Comparison of ENCODE assay signal across 1 cellular context in genomic region chr11:71283960-71284359, GRCh38.
TF ChIP-seq lines count a peak whose summit lies in the region.

No MANE protein-coding gene starts in this region.

TF ChIP-seq in HepG2, 621 proteins besides CTCF, POLR2A, EP300 and RAD21 (continued from another document):
- TF ChIP-seq, protein P1, sequence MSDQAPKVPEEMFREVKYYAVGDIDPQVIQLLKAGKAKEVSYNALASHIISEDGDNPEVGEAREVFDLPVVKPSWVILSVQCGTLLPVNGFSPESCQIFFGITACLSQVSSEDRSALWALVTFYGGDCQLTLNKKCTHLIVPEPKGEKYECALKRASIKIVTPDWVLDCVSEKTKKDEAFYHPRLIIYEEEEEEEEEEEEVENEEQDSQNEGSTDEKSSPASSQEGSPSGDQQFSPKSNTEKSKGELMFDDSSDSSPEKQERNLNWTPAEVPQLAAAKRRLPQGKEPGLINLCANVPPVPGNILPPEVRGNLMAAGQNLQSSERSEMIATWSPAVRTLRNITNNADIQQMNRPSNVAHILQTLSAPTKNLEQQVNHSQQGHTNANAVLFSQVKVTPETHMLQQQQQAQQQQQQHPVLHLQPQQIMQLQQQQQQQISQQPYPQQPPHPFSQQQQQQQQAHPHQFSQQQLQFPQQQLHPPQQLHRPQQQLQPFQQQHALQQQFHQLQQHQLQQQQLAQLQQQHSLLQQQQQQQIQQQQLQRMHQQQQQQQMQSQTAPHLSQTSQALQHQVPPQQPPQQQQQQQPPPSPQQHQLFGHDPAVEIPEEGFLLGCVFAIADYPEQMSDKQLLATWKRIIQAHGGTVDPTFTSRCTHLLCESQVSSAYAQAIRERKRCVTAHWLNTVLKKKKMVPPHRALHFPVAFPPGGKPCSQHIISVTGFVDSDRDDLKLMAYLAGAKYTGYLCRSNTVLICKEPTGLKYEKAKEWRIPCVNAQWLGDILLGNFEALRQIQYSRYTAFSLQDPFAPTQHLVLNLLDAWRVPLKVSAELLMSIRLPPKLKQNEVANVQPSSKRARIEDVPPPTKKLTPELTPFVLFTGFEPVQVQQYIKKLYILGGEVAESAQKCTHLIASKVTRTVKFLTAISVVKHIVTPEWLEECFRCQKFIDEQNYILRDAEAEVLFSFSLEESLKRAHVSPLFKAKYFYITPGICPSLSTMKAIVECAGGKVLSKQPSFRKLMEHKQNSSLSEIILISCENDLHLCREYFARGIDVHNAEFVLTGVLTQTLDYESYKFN (CRISPR knock-in tag; conservative IDR thresholded peaks at IDR 0.05), result 0 out of 2 replicates have a peak, but pooled peaks have one; percentile 16
- TF ChIP-seq TBP (CRISPR knock-in tag; IDR thresholded peaks at IDR 0.05), result no peak
- TF ChIP-seq ZFP36L1 (CRISPR knock-in tag; IDR thresholded peaks at IDR 0.05), result no peak
- no peak for TF ChIP-seq NFIC (IDR thresholded peaks at IDR 0.05; ENCODE audit: low read length)
- TF ChIP-seq HNRNPL (IDR thresholded peaks at IDR 0.05; ENCODE audit: low read depth, low read length), result 0 out of 2 replicates have a peak, but pooled peaks have one; percentile 29
- TF ChIP-seq, protein P2, sequence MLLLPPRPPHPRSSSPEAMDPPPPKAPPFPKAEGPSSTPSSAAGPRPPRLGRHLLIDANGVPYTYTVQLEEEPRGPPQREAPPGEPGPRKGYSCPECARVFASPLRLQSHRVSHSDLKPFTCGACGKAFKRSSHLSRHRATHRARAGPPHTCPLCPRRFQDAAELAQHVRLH (CRISPR knock-in tag; IDR thresholded peaks at IDR 0.05; ENCODE audit: borderline replicate concordance, low read depth), result no peak
- 0 out of 2 replicates have a peak, but pooled peaks have one; percentile 11 for TF ChIP-seq ELF3 (CRISPR knock-in tag; IDR thresholded peaks at IDR 0.05)
- TF ChIP-seq ZNF672 (CRISPR knock-in tag; IDR thresholded peaks at IDR 0.05), result no peak
- TF ChIP-seq JUND (CRISPR knock-in tag; IDR thresholded peaks at IDR 0.05), result no peak
- TF ChIP-seq ZNF558 (CRISPR knock-in tag; IDR thresholded peaks at IDR 0.05; ENCODE audit: borderline replicate concordance), result no peak
- TF ChIP-seq, protein P3, sequence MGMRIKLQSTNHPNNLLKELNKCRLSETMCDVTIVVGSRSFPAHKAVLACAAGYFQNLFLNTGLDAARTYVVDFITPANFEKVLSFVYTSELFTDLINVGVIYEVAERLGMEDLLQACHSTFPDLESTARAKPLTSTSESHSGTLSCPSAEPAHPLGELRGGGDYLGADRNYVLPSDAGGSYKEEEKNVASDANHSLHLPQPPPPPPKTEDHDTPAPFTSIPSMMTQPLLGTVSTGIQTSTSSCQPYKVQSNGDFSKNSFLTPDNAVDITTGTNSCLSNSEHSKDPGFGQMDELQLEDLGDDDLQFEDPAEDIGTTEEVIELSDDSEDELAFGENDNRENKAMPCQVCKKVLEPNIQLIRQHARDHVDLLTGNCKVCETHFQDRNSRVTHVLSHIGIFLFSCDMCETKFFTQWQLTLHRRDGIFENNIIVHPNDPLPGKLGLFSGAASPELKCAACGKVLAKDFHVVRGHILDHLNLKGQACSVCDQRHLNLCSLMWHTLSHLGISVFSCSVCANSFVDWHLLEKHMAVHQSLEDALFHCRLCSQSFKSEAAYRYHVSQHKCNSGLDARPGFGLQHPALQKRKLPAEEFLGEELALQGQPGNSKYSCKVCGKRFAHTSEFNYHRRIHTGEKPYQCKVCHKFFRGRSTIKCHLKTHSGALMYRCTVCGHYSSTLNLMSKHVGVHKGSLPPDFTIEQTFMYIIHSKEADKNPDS (CRISPR knock-in tag; IDR thresholded peaks at IDR 0.05), result no peak
- TF ChIP-seq HDAC2 (CRISPR knock-in tag; IDR thresholded peaks at IDR 0.05), result no peak
- TF ChIP-seq, protein P4, sequence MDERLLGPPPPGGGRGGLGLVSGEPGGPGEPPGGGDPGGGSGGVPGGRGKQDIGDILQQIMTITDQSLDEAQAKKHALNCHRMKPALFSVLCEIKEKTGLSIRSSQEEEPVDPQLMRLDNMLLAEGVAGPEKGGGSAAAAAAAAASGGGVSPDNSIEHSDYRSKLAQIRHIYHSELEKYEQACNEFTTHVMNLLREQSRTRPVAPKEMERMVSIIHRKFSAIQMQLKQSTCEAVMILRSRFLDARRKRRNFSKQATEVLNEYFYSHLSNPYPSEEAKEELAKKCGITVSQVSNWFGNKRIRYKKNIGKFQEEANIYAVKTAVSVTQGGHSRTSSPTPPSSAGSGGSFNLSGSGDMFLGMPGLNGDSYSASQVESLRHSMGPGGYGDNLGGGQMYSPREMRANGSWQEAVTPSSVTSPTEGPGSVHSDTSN (CRISPR knock-in tag; IDR thresholded peaks at IDR 0.05), result no peak
- TF ChIP-seq KAT2B (IDR thresholded peaks at IDR 0.05; ENCODE audit: borderline replicate concordance, low read depth, low read length), result no peak
- no peak for TF ChIP-seq STAT5B (CRISPR knock-in tag; IDR thresholded peaks at IDR 0.05)
- no peak for TF ChIP-seq TBX2 (CRISPR knock-in tag; IDR thresholded peaks at IDR 0.05; ENCODE audit: borderline replicate concordance)
- no peak for TF ChIP-seq ZNF224 (CRISPR knock-in tag; IDR thresholded peaks at IDR 0.05)
- TF ChIP-seq RORA (CRISPR knock-in tag; IDR thresholded peaks at IDR 0.05), result no peak
- no peak for TF ChIP-seq NKX3-1 (CRISPR knock-in tag; IDR thresholded peaks at IDR 0.05)
- no peak for TF ChIP-seq HIVEP1 (CRISPR knock-in tag; IDR thresholded peaks at IDR 0.05)
- TF ChIP-seq HDAC1 (CRISPR knock-in tag; IDR thresholded peaks at IDR 0.05), result 0 out of 2 replicates have a peak, but pooled peaks have one; percentile 15
- no peak for TF ChIP-seq ZNF891 (CRISPR knock-in tag; IDR thresholded peaks at IDR 0.05)
- TF ChIP-seq ZFX (CRISPR knock-in tag; IDR thresholded peaks at IDR 0.05; ENCODE audit: low read depth), result peak; percentile 21; the same call in 1 of the 2 replicates
- 0 out of 2 replicates have a peak, but pooled peaks have one; percentile 27 for TF ChIP-seq ZBTB7B (CRISPR knock-in tag; IDR thresholded peaks at IDR 0.05)
- TF ChIP-seq, protein P5, sequence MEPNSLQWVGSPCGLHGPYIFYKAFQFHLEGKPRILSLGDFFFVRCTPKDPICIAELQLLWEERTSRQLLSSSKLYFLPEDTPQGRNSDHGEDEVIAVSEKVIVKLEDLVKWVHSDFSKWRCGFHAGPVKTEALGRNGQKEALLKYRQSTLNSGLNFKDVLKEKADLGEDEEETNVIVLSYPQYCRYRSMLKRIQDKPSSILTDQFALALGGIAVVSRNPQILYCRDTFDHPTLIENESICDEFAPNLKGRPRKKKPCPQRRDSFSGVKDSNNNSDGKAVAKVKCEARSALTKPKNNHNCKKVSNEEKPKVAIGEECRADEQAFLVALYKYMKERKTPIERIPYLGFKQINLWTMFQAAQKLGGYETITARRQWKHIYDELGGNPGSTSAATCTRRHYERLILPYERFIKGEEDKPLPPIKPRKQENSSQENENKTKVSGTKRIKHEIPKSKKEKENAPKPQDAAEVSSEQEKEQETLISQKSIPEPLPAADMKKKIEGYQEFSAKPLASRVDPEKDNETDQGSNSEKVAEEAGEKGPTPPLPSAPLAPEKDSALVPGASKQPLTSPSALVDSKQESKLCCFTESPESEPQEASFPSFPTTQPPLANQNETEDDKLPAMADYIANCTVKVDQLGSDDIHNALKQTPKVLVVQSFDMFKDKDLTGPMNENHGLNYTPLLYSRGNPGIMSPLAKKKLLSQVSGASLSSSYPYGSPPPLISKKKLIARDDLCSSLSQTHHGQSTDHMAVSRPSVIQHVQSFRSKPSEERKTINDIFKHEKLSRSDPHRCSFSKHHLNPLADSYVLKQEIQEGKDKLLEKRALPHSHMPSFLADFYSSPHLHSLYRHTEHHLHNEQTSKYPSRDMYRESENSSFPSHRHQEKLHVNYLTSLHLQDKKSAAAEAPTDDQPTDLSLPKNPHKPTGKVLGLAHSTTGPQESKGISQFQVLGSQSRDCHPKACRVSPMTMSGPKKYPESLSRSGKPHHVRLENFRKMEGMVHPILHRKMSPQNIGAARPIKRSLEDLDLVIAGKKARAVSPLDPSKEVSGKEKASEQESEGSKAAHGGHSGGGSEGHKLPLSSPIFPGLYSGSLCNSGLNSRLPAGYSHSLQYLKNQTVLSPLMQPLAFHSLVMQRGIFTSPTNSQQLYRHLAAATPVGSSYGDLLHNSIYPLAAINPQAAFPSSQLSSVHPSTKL (CRISPR knock-in tag; IDR thresholded peaks at IDR 0.05), result no peak
- 0 out of 2 replicates have a peak, but pooled peaks have one; percentile 12 for TF ChIP-seq GATAD2A (CRISPR knock-in tag; IDR thresholded peaks at IDR 0.05)
- no peak for TF ChIP-seq IRF1 (CRISPR knock-in tag; IDR thresholded peaks at IDR 0.05; ENCODE audit: low read depth)
- TF ChIP-seq FOXP1 (IDR thresholded peaks at IDR 0.05), result no peak
- no peak for TF ChIP-seq FOXP1 (CRISPR knock-in tag; IDR thresholded peaks at IDR 0.05)
- TF ChIP-seq SOX13 (IDR thresholded peaks at IDR 0.05), result no peak
- TF ChIP-seq SOX13 (CRISPR knock-in tag; conservative IDR thresholded peaks at IDR 0.05 in 1 of 2, IDR thresholded peaks at IDR 0.05 in 1 of 2), result peak in 1 of 2 experiments; percentile 38; a peak in 1 of 4 replicates
- TF ChIP-seq, protein P6, sequence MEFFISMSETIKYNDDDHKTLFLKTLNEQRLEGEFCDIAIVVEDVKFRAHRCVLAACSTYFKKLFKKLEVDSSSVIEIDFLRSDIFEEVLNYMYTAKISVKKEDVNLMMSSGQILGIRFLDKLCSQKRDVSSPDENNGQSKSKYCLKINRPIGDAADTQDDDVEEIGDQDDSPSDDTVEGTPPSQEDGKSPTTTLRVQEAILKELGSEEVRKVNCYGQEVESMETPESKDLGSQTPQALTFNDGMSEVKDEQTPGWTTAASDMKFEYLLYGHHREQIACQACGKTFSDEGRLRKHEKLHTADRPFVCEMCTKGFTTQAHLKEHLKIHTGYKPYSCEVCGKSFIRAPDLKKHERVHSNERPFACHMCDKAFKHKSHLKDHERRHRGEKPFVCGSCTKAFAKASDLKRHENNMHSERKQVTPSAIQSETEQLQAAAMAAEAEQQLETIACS (CRISPR knock-in tag; IDR thresholded peaks at IDR 0.05), result no peak
- TF ChIP-seq NR2F6 (IDR thresholded peaks at IDR 0.05), result 0 out of 2 replicates have a peak, but pooled peaks have one; percentile 23
- TF ChIP-seq NR2F6 (CRISPR knock-in tag; IDR thresholded peaks at IDR 0.05), result no peak
- peak; percentile 43 for TF ChIP-seq ZNF687 (CRISPR knock-in tag; IDR thresholded peaks at IDR 0.05)
